In the genomic region with DNA sequence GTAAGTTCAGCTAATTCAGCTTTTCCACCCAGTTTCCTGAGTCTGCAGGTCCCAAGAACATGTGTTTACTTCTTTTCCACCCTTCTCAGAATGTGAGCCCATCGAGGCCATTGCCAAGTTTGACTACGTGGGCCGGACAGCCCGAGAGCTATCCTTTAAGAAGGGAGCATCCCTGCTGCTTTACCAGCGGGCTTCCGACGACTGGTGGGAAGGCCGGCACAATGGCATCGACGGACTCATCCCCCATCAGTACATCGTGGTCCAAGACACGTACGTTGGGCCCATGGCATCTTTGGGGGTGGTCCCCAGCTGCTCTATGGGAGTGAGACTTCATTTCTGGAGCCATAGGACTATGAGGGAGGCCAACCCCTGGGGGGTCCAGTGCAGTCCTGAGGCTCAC, we compare ENCODE assay signal across 3 cellular contexts.
"Had no signal": no experiment of that assay in that cellular context is flagged by ENCODE, and none has a peak within 500 bp of the region (broad histone marks: within the 10 kb centered on the region; RNA-seq: fewer than 3 reads in every experiment).

No MANE protein-coding gene starts in this region.

- DNase-seq: GDM1, GF-D8 had no signal

- ATAC-seq: GM12878 had no signal

- H3K4me3 ChIP-seq: GM12878 had no signal
